In genomic region chr6:33276864-33277662, GRCh38 we compare ENCODE assay signal across 2 cellular contexts.
TF ChIP-seq lines count a peak whose summit lies in the region.

Gene B3GALT4 (plus strand): TSS chr6:33277123. CDS start chr6:33277420, 297 bp downstream.

TF ChIP-seq in IMR-90, 13 proteins besides CTCF, POLR2A, EP300 and RAD21 (continued from another document):
- TF ChIP-seq MXI1 (IDR thresholded peaks at IDR 0.05; ENCODE audit: borderline replicate concordance, low read depth, low read length) (peak; percentile 50; the same call in 1 of the 2 replicates), ELK1 (IDR thresholded peaks at IDR 0.05; ENCODE audit: borderline replicate concordance, low read depth, low read length) (no peak), RCOR1 (IDR thresholded peaks at IDR 0.05; ENCODE audit: insufficient replicate concordance, low read length) (peak; percentile 9)

TF ChIP-seq in SK-N-SH, 30 proteins besides CTCF, POLR2A, EP300 and RAD21 (continued from another document):
- TF ChIP-seq SIN3A (IDR thresholded peaks at IDR 0.05; ENCODE audit: borderline replicate concordance, low read depth, low read length) (peak; percentile 95; the same call in 1 of the 2 replicates), EZH2phosphoT487 (IDR thresholded peaks at IDR 0.05; ENCODE audit: borderline replicate concordance, low read depth) (no peak), PBX3 (IDR thresholded peaks at IDR 0.05) (peak; percentile 69; the same call in 1 of the 2 replicates), TAF1 (IDR thresholded peaks at IDR 0.05; ENCODE audit: borderline replicate concordance, low read depth, low read length) (no peak), USF1 (IDR thresholded peaks at IDR 0.05; ENCODE audit: borderline replicate concordance, low read depth) (no peak), YY1 (IDR thresholded peaks at IDR 0.05; ENCODE audit: low read depth) (no peak), MEF2A (IDR thresholded peaks at IDR 0.05; ENCODE audit: borderline replicate concordance, low read depth) (no peak), RXRA (IDR thresholded peaks at IDR 0.05; ENCODE audit: borderline replicate concordance, low read depth) (no peak), RCOR1 (IDR thresholded peaks at IDR 0.05; ENCODE audit: low read length) (no peak), TEAD4 (IDR thresholded peaks at IDR 0.05; ENCODE audit: borderline replicate concordance, insufficient read depth) (no peak; the same call in 1 of the 2 replicates), GATA2 (CRISPR knock-in tag; IDR thresholded peaks at IDR 0.05) (no peak), NRF1 (IDR thresholded peaks at IDR 0.05; ENCODE audit: low read depth, low read length) (no peak), POLR2AphosphoS5 (IDR thresholded peaks at IDR 0.05; ENCODE audit: low read depth, low read length) (peak; percentile 50), ELF1 (IDR thresholded peaks at IDR 0.05) (peak; percentile 81), NFIC (IDR thresholded peaks at IDR 0.05; ENCODE audit: borderline replicate concordance) (no peak), FOXJ3 (CRISPR knock-in tag; IDR thresholded peaks at IDR 0.05) (no peak), SMC3 (IDR thresholded peaks at IDR 0.05; ENCODE audit: low read depth, low read length) (no peak), CHD2 (IDR thresholded peaks at IDR 0.05; ENCODE audit: low read length, partially characterized antibody) (peak; percentile 70), GABPA (IDR thresholded peaks at IDR 0.05; ENCODE audit: low read depth) (peak; percentile 60), USF2 (IDR thresholded peaks at IDR 0.05; ENCODE audit: borderline replicate concordance, low read depth, low read length) (no peak), RFX5 (IDR thresholded peaks at IDR 0.05; ENCODE audit: low read length) (no peak), FOXM1 (IDR thresholded peaks at IDR 0.05; ENCODE audit: low read depth) (no peak), MXI1 (IDR thresholded peaks at IDR 0.05; ENCODE audit: low read depth, low read length) (no peak), JUND (IDR thresholded peaks at IDR 0.05) (peak; percentile 12; the same call in 1 of the 2 replicates), FOSL2 (IDR thresholded peaks at IDR 0.05; ENCODE audit: borderline replicate concordance, low read depth) (0 out of 2 replicates have a peak, but pooled peaks have one; percentile 23)
